Comparison of ENCODE assay signal across 14 cellular contexts in genomic region chr22:41656515-41656914, GRCh38. TPM values are rescaled to one million over a fixed set of nuclear protein-coding genes. Genes with fewer than 3 reads are reported as not detected.
"Had no signal": no experiment of that assay in that cellular context is flagged by ENCODE, and none has a peak within 500 bp of the region (broad histone marks: within the 10 kb centered on the region; RNA-seq: fewer than 3 reads in every experiment).

No MANE protein-coding gene starts in this region.

- H3K9me3 ChIP-seq: esophagus squamous epithelium, heart right ventricle had no signal

- H3K27me3 Mint-ChIP-seq: activated naive CD8-positive, alpha-beta T cell treated with anti-CD3 and anti-CD28 coated beads, Interleukin-2, amount 10 ng/mL, durations not matched to agents 7 days and 5 days; T-helper 17 cell had no signal

- H3K27me3 ChIP-seq: esophagus squamous epithelium, heart right ventricle had no signal

- DNase-seq: activated CD4-positive, alpha-beta T cell treated with anti-CD3 and anti-CD28 coated beads, Interleukin-2, amount 50 U/mL, for 4 hours; activated gamma-delta T cell treated with Interleukin-2 at 50 U/mL for 16 hours; activated naive CD8-positive, alpha-beta T cell treated with anti-CD3 and anti-CD28 coated beads, Interleukin-2, amount 10 ng/mL, durations not matched to agents 7 days and 5 days; activated T-cell treated with anti-CD3 and anti-CD28 coated beads, Interleukin-2, amount 50 U/mL, for 1 hour; aorta; esophagus squamous epithelium; heart right ventricle; left ventricle myocardium superior; retina; stimulated activated naive CD4-positive, alpha-beta T cell; T-helper 17 cell had no signal

- H3K4me1 Mint-ChIP-seq: activated naive CD8-positive, alpha-beta T cell treated with anti-CD3 and anti-CD28 coated beads, Interleukin-2, amount 10 ng/mL, durations not matched to agents 7 days and 5 days had no signal

- H3K27ac ChIP-seq: esophagus squamous epithelium, parathyroid adenoma had no signal

- H3K4me3 ChIP-seq: esophagus squamous epithelium, heart right ventricle, smooth muscle cell had no signal

- ATAC-seq: heart right ventricle, left ventricle myocardium superior, T-helper 17 cell had no signal

- H3K9ac ChIP-seq: parathyroid adenoma had no signal

- H3K4me3 Mint-ChIP-seq: activated naive CD8-positive, alpha-beta T cell treated with anti-CD3 and anti-CD28 coated beads, Interleukin-2, amount 10 ng/mL, durations not matched to agents 7 days and 5 days; T-helper 17 cell had no signal

- H3K9me3 Mint-ChIP-seq: activated naive CD8-positive, alpha-beta T cell treated with anti-CD3 and anti-CD28 coated beads, Interleukin-2, amount 10 ng/mL, durations not matched to agents 7 days and 5 days had no signal

- H3K27ac Mint-ChIP-seq: activated naive CD8-positive, alpha-beta T cell treated with anti-CD3 and anti-CD28 coated beads, Interleukin-2, amount 10 ng/mL, durations not matched to agents 7 days and 5 days; T-helper 17 cell had no signal

- H3K4me1 ChIP-seq: esophagus squamous epithelium, parathyroid adenoma had no signal

RNA-seq across cellular contexts. Expression of gene MEI1, which starts 42.8 kb away (rescaled TPM):
- total RNA-seq: bronchial epithelial cell had no signal
